In the genomic region with DNA sequence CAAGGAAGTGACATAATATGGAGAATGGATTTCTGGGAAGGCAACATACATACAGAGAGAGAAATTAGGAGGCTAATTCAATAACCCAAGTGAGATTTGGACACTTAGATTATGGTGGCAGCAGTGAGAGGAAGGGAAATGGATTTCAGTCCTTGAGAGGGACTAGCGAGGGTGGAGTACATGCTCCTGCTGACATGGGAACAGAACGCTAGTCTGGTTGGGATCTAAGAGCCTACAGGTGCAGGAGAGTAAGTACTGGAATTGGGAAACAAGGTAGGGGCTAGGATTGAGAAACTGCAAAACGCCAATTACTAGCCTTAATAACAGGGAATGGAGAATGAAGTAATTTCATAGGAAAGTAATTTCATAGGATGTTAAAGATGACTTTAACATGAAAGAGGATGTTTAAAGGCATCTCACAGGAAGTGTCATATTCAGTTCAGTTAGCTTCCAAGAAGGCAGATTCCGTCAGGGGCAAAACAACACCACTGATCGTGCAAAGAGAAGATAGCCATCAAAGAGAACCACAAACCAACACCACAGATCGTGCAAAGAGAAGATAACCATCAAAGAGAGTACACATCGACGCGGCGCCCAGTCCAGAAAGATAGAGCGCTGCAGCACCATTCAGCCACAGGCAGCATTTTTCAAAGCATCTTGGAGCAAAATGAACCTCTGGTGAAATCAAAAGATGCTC, we compare ENCODE assay signal across 8 cellular contexts. TPM values are rescaled to one million over a fixed set of nuclear protein-coding genes. Genes with fewer than 3 reads are reported as not detected.
DNase-seq lines count a peak whose midpoint lies in the region; ATAC-seq and TF ChIP-seq lines count a peak whose summit lies in the region.

No MANE protein-coding gene starts in this region.

- peaks cover 61% of the 10 kb centered on the region for H3K4me1 Mint-ChIP-seq in activated naive CD8-positive, alpha-beta T cell treated with anti-CD3 and anti-CD28 coated beads, Interleukin-2, amount 50 U/mL, for 24 hours
- no peaks in the 10 kb centered on the region for H3K4me1 Mint-ChIP-seq in HFFc6 (ENCODE audit: low read depth)

- no peaks in the 10 kb centered on the region for H3K27me3 ChIP-seq in H7 (ENCODE audit: control insufficient read depth, insufficient read depth, low read length)

- no peak for TF ChIP-seq POLR2A in lower leg skin (IDR thresholded peaks at IDR 0.05)

- no peaks in the 10 kb centered on the region for H3K36me3 Mint-ChIP-seq in activated naive CD8-positive, alpha-beta T cell treated with anti-CD3 and anti-CD28 coated beads, Interleukin-2, amount 50 U/mL, for 24 hours (ENCODE audit: low read depth)
- no peaks in the 10 kb centered on the region for H3K36me3 Mint-ChIP-seq in HFFc6 (ENCODE audit: low read depth)

- TF ChIP-seq CTCF in lower leg skin (IDR thresholded peaks at IDR 0.05) (no peak), HFFc6 (IDR thresholded peaks at IDR 0.05) (no peak)

- peak; percentile 84 for ATAC-seq in HG02610 (IDR thresholded peaks at IDR 0.05; ENCODE audit: unreplicated experiment)
- ATAC-seq in activated naive CD8-positive, alpha-beta T cell treated with anti-CD3 and anti-CD28 coated beads, Interleukin-2, amount 50 U/mL, for 24 hours = peak; percentile 87

- H3K36me3 ChIP-seq in H7 (replicated peaks; ENCODE audit: control insufficient read depth, insufficient read depth, low read length) = no peaks in the 10 kb centered on the region

- intact Hi-C loops in lower leg skin (cut with DNase I; ENCODE audit: low total_unique reads) = no loop called here

- H3K4me3 Mint-ChIP-seq in activated naive CD8-positive, alpha-beta T cell treated with anti-CD3 and anti-CD28 coated beads, Interleukin-2, amount 50 U/mL, for 24 hours = peak overlapping the region; percentile 62
- H3K4me3 Mint-ChIP-seq in HFFc6 = no peak overlapping the region

- H3K27ac Mint-ChIP-seq in activated naive CD8-positive, alpha-beta T cell treated with anti-CD3 and anti-CD28 coated beads, Interleukin-2, amount 50 U/mL, for 24 hours = peak overlapping the region; percentile 90
- no peak overlapping the region for H3K27ac Mint-ChIP-seq in HFFc6

- no peaks in the 10 kb centered on the region for H3K27me3 Mint-ChIP-seq in activated naive CD8-positive, alpha-beta T cell treated with anti-CD3 and anti-CD28 coated beads, Interleukin-2, amount 50 U/mL, for 24 hours
- H3K27me3 Mint-ChIP-seq in HFFc6 (ENCODE audit: insufficient read depth) = no peaks in the 10 kb centered on the region; the same call in 1 of the 2 replicates

- peak; percentile 42 for DNase-seq in activated CD4-positive, alpha-beta T cell treated with anti-CD3 and anti-CD28 coated beads for 1 hour
- peak; percentile 59 for DNase-seq in activated naive CD8-positive, alpha-beta T cell treated with anti-CD3 and anti-CD28 coated beads, Interleukin-2, amount 50 U/mL, for 24 hours
- peak; percentile 12 to 45 for DNase-seq in stimulated activated CD8-positive, alpha-beta memory T cell treated with anti-CD3 and anti-CD28 coated beads, Interleukin-15, amount 100 ng/mL, for 4 hours (ENCODE audit: low read depth in 2 of 2)
- DNase-seq in lower leg skin (ENCODE audit: low spot score in 2 of 2) (no peak), HFFc6 (no peak), H7 (no peak), NCI-H345 (lab: John Stamatoyannopoulos, UW) (no peak)

- WGBS in lower leg skin, 2 donors = 76 to 83% methylated on average over 11 of the region's 11 CpGs

- H3K4me3 ChIP-seq in lower leg skin (ENCODE audit: low read depth, poor library complexity, severe bottlenecking) (no peak overlapping the region), H7 (ENCODE audit: insufficient read depth, low read depth, low read length) (no peak overlapping the region)

- peaks cover 4% of the 10 kb centered on the region for H3K9me3 Mint-ChIP-seq in activated naive CD8-positive, alpha-beta T cell treated with anti-CD3 and anti-CD28 coated beads, Interleukin-2, amount 50 U/mL, for 24 hours
- no peaks in the 10 kb centered on the region for H3K9me3 Mint-ChIP-seq in HFFc6

RNA-seq across cellular contexts. Expression of gene CDKL4, which starts 27.1 kb away (rescaled TPM):
- total RNA-seq in lower leg skin = 1 to 10 TPM in 1 of 4 donors, under 1 TPM in 1, not detected in 2; 0.74 to 1.1 TPM
- under 1 TPM in 5 of 6 experiments, not detected in 1; 0.14 to 0.54 (median 0.34) TPM for total RNA-seq in HFFc6 (2021; fragmentation: NEBNext Ultra II Directional; extraction: Animal tissue kit (Norgen Biotek cat#: 25700))
- 0.41 TPM in 1 of 2 replicates, not detected in the other for total RNA-seq in H7 (2014; rRNA removed; shearing (Covaris generic))

Comparison
In these comparisons a context has a peak if more than half of its experiments do, and no peak if none do; other contexts are left out.
1. DNase-seq: peak in activated CD4-positive, alpha-beta T cell treated with anti-CD3 and anti-CD28 coated beads for 1 hour (single experiment), activated naive CD8-positive, alpha-beta T cell treated with anti-CD3 and anti-CD28 coated beads, Interleukin-2, amount 50 U/mL, for 24 hours (single experiment) and stimulated activated CD8-positive, alpha-beta memory T cell treated with anti-CD3 and anti-CD28 coated beads, Interleukin-15, amount 100 ng/mL, for 4 hours (2 of 2); none in lower leg skin (0 of 2), HFFc6 (single experiment), H7 (single experiment) and NCI-H345 (single experiment).